Comparison of ENCODE assay signal across 8 cellular contexts in the genomic region with DNA sequence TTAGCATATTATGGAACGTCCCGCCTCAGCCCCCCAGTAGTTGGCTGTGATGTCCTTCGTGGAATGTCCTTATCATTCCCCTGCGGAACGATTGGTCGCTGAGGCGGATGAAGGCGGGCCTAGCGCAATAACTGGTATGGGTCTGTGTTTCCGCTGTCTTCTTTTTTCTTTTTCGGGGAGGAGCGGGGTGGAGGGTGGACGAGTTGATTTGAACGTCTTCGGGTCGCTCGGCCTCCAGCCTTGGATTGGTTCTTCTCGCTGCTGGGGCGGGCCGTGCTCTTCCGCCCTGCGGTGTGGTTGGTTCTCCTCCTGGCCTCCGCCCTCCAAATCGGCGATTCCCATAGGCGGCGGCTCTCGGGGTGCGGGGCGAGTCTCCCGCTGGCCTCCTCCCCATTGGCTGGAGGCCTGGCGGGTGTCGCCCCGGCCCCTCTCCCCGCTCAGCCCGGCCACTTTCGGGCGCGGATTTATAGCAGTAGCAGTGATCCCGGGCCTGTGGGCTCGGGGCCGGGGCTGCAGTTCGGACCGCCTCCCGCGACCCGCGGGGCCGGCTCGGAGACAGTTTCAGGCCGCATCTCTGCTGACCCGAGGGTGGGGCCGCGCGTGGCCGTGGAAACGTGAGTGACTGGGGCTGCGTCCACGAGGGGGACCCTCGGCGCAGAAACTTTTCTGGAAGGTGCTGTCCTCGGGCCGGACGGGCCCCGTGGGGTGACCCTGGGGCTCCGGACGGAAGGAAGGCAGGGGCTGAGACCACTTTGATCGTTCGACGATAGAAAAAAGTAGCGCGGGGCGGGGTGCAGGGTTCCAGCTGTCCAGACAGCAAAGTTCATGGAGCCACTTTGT. TPM values are rescaled to one million over a fixed set of nuclear protein-coding genes. Genes with fewer than 3 reads are reported as not detected.
A peak's percentile ranks its signal among the peaks of the same experiment; 100 is the strongest.
DNase-seq lines count a peak whose midpoint lies in the region; ATAC-seq and TF ChIP-seq lines count a peak whose summit lies in the region.

No MANE protein-coding gene starts in this region.

- under 1% methylated on average over 73 of the region's 73 CpGs for WGBS in smooth muscle cell (ENCODE audit: low lambda C conversion rate)

- peaks cover 3% of the 10 kb centered on the region for H3K36me3 ChIP-seq in smooth muscle cell (ENCODE audit: low read depth)

- peaks cover 63% of the 10 kb centered on the region for H3K79me2 ChIP-seq in smooth muscle cell (ENCODE audit: low read depth)

- peaks cover 16% of the 10 kb centered on the region for H3F3A ChIP-seq in smooth muscle cell (ENCODE audit: low read depth)

- H3K9me3 ChIP-seq in smooth muscle cell (replicated peaks; ENCODE audit: low read depth): no peaks in the 10 kb centered on the region

- H3K36me3 Mint-ChIP-seq in activated B cell treated with CpG ODN at 0.5 μM for 24 hours (ENCODE audit: low read depth) (peaks cover 26% of the 10 kb centered on the region), immature natural killer cell (peaks cover 0 to 6% (median 5%) of the 10 kb centered on the region in 3 donors)

- ATAC-seq in HG03196 (IDR thresholded peaks at IDR 0.05; ENCODE audit: unreplicated experiment) (peak; percentile 50), activated B cell treated with CpG ODN at 0.5 μM for 24 hours (ENCODE audit: low read depth) (peak; percentile 62)

- peak; percentile 25 for TF ChIP-seq POLR2A in GM18951 (IDR thresholded peaks at IDR 0.05; ENCODE audit: extremely low read depth, insufficient read depth, insufficient read length)

- intact Hi-C loops in activated B cell treated with CpG ODN at 0.5 μM for 24 hours (cut with micrococcal nuclease): loop anchor here (1.0 to 10.0 kb wide), 10 partner anchors 9 to 1869 kb away; a partner anchor contains a TSS

- peak overlapping the region; percentile 11 for H2AFZ ChIP-seq in smooth muscle cell (ENCODE audit: low read depth)

- peak overlapping the region; percentile 87 for H3K9ac ChIP-seq in smooth muscle cell (ENCODE audit: low read depth)

- H3K9me3 Mint-ChIP-seq in activated B cell treated with CpG ODN at 0.5 μM for 24 hours (no peaks in the 10 kb centered on the region), immature natural killer cell (peaks cover 0 to 2% (median 0%) of the 10 kb centered on the region in 6 donors)

- CTCF ChIA-PET in activated B cell treated with CpG ODN at 0.5 μM for 24 hours (lab: Charles Lee): interaction anchor here (0.7 to 3.2 kb wide), 6 partner anchors 35 to 122 kb away, joined by 5 to 16 read pairs (median 6); no protein-coding TSS in a partner anchor

- H3K27me3 ChIP-seq in smooth muscle cell (ENCODE audit: low read depth): no peaks in the 10 kb centered on the region

- TF ChIP-seq CTCF in AG09309 (IDR thresholded peaks at IDR 0.05; ENCODE audit: control insufficient read depth, insufficient read depth, low read depth, low read length, missing control alignments) (peak; percentile 19), activated B cell treated with CpG ODN at 0.5 μM for 24 hours (IDR thresholded peaks at IDR 0.05) (no peak), smooth muscle cell (IDR thresholded peaks at IDR 0.05; ENCODE audit: borderline replicate concordance, insufficient read depth, poor library complexity, severe bottlenecking) (peak; percentile 24)

- in situ Hi-C loops in GM18951 (cut with MboI; ENCODE audit: low sequenced_read_pairs, unreplicated experiment): no loop called here

- H3K27ac Mint-ChIP-seq in activated B cell treated with CpG ODN at 0.5 μM for 24 hours (peak overlapping the region; percentile 97), immature natural killer cell (peak overlapping the region; percentile 93 to 99 (median 98))

- peaks cover 49% of the 10 kb centered on the region for H4K20me1 ChIP-seq in smooth muscle cell (ENCODE audit: low read depth)

- peak overlapping the region; percentile 99 for H3K27ac ChIP-seq in caudate nucleus (ENCODE audit: low read depth, low read length)
- peak overlapping the region; percentile 67 for H3K27ac ChIP-seq in smooth muscle cell (ENCODE audit: low read depth)

- DNase-seq in AG09309 (ENCODE audit: low read depth): peak; percentile 99
- peak; percentile 96 for DNase-seq in NCI-H2227 treated with DMSO at 0.1 percent for 48 hours (lab: John Stamatoyannopoulos, UW)
- DNase-seq in activated B cell treated with CpG ODN at 0.5 μM for 24 hours: peak; percentile 88
- peak; percentile 64 to 100 (median 99) for DNase-seq in caudate nucleus (lab: John Stamatoyannopoulos, UW)
- peak; percentile 98 to 99 (median 99) for DNase-seq in immature natural killer cell
- DNase-seq in smooth muscle cell (lab: John Stamatoyannopoulos, UW; ENCODE audit: unreplicated experiment): peak; percentile 85

- H3K4me3 ChIP-seq in AG09309 (ENCODE audit: control insufficient read depth, low read depth, low read length) (peak overlapping the region; percentile 92), smooth muscle cell (peak overlapping the region; percentile 95)

- peaks cover 25% of the 10 kb centered on the region for H3K4me1 ChIP-seq in smooth muscle cell (ENCODE audit: low read depth)

- H3K4me1 Mint-ChIP-seq in activated B cell treated with CpG ODN at 0.5 μM for 24 hours (peaks cover 39% of the 10 kb centered on the region), immature natural killer cell (peaks cover 34 to 47% of the 10 kb centered on the region in 2 donors)

- H3K4me2 ChIP-seq in smooth muscle cell: peak overlapping the region; percentile 95

- H3K27me3 Mint-ChIP-seq in activated B cell treated with CpG ODN at 0.5 μM for 24 hours: no peaks in the 10 kb centered on the region
- peaks cover 19 to 28% (median 27%) of the 10 kb centered on the region in 3 donors for H3K27me3 Mint-ChIP-seq in immature natural killer cell (ENCODE audit: low read depth in 3 of 3)

- POLR2A ChIA-PET in activated B cell treated with CpG ODN at 0.5 μM for 24 hours (lab: Charles Lee): interaction anchor here (0.5 to 6.8 kb wide), 40 partner anchors 8 to 486 kb away, joined by 3 to 169 read pairs (median 5); a partner anchor contains a TSS

- H3K4me3 Mint-ChIP-seq in activated B cell treated with CpG ODN at 0.5 μM for 24 hours (peak overlapping the region; percentile 96), immature natural killer cell (peak overlapping the region; percentile 95 to 100 (median 99))

RNA-seq across cellular contexts. Expression of a gene that starts 2.1 kb away (rescaled TPM):
- 14.3 and 15.3 TPM in 2 replicates for total RNA-seq in activated B cell treated with CpG ODN at 0.5 μM for 24 hours
- polyA plus RNA-seq in immature natural killer cell: 10 to 100 TPM; 12.6 to 20.1 (median 17.6) TPM
- total RNA-seq in smooth muscle cell: 11.9 and 13.8 TPM in 2 replicates
- polyA plus RNA-seq in smooth muscle cell: 29.3 and 29.9 TPM in 2 replicates

RNA-seq across cellular contexts. Expression of a gene that starts 9.7 kb away (rescaled TPM):
- total RNA-seq in activated B cell treated with CpG ODN at 0.5 μM for 24 hours (90.1 and 115 TPM in 2 replicates), smooth muscle cell (37.5 and 276 TPM in 2 replicates)
- polyA plus RNA-seq in immature natural killer cell (10 to 100 TPM; 40.8 to 54.5 (median 40.8) TPM), smooth muscle cell (71.7 and 82.9 TPM in 2 replicates)

Comparison
In these comparisons a context has a peak if more than half of its experiments do, and no peak if none do; other contexts are left out.
1. Peak in every context shown above with its lines: DNase-seq, ATAC-seq, H3K4me3 ChIP-seq and H3K27ac ChIP-seq.